26 cellular contexts compared by ENCODE assay signal in genomic region chr4:138658518-138658917, GRCh38.
"Had no signal": no experiment of that assay in that cellular context is flagged by ENCODE, and none has a peak within 500 bp of the region (broad histone marks: within the 10 kb centered on the region; RNA-seq: fewer than 3 reads in every experiment).

No MANE protein-coding gene starts in this region.

- H3K27ac Mint-ChIP-seq: activated CD4-positive, alpha-beta memory T cell treated with anti-CD3 and anti-CD28 coated beads for 36 hours; activated naive CD8-positive, alpha-beta T cell treated with anti-CD3 and anti-CD28 coated beads for 36 hours; immature natural killer cell; nephron progenitor cell; T-helper 17 cell had no signal

- H3K36me3 ChIP-seq: left lung, thoracic aorta, upper lobe of left lung had no signal

- H3K4me3 Mint-ChIP-seq: activated CD4-positive, alpha-beta memory T cell treated with anti-CD3 and anti-CD28 coated beads for 36 hours; activated naive CD8-positive, alpha-beta T cell treated with anti-CD3 and anti-CD28 coated beads for 36 hours; immature natural killer cell; T-helper 17 cell had no signal

- H3K36me3 Mint-ChIP-seq: activated CD4-positive, alpha-beta memory T cell treated with anti-CD3 and anti-CD28 coated beads for 36 hours; activated naive CD8-positive, alpha-beta T cell treated with anti-CD3 and anti-CD28 coated beads for 36 hours; immature natural killer cell had no signal

- H3K27me3 Mint-ChIP-seq: activated CD4-positive, alpha-beta memory T cell treated with anti-CD3 and anti-CD28 coated beads for 36 hours; T-helper 17 cell had no signal

- DNase-seq: activated CD4-positive, alpha-beta memory T cell treated with anti-CD3 and anti-CD28 coated beads for 36 hours; activated CD4-positive, alpha-beta T cell treated with anti-CD3 and anti-CD28 coated beads for 48 hours; activated CD4-positive, CD25-positive, alpha-beta regulatory T cell; activated naive CD4-positive, alpha-beta T cell treated with Interleukin-2 at 50 U/mL for 16 hours; activated naive CD8-positive, alpha-beta T cell treated with anti-CD3 and anti-CD28 coated beads for 36 hours; activated T-cell treated with anti-CD3 and anti-CD28 coated beads, Interleukin-2, amount 50 U/mL, for 48 hours; central memory CD4-positive, alpha-beta T cell; dermis blood vessel endothelial cell; effector memory CD4-positive, alpha-beta T cell; hippocampal formation; immature natural killer cell; left lung; nephron progenitor cell; stimulated activated CD4-positive, alpha-beta T cell treated with anti-CD3 and anti-CD28 coated beads, Interleukin-15, amount 100 ng/mL, for 24 hours; stimulated activated CD4-positive, alpha-beta T cell treated with anti-CD3 and anti-CD28 coated beads, Interleukin-2, amount 100 ng/mL, for 48 hours; stimulated activated naive CD4-positive, alpha-beta T cell treated with Interleukin-2 at 50 U/mL for 16 hours; T-helper 17 cell; upper lobe of left lung had no signal

- H3K4me1 ChIP-seq: left lung, upper lobe of left lung had no signal

- H3K27me3 ChIP-seq: left lung, upper lobe of left lung had no signal

- ATAC-seq: esophagus mucosa, left lung, sciatic nerve, T-helper 17 cell had no signal

- H3K9me3 ChIP-seq: left lung, thoracic aorta, upper lobe of left lung had no signal

- H3K4me1 Mint-ChIP-seq: activated naive CD8-positive, alpha-beta T cell treated with anti-CD3 and anti-CD28 coated beads for 36 hours; immature natural killer cell had no signal

- H3K9me3 Mint-ChIP-seq: activated CD4-positive, alpha-beta memory T cell treated with anti-CD3 and anti-CD28 coated beads for 36 hours; activated naive CD8-positive, alpha-beta T cell treated with anti-CD3 and anti-CD28 coated beads for 36 hours; nephron progenitor cell had no signal

- H3K27ac ChIP-seq: left lung, thoracic aorta, upper lobe of left lung had no signal

- H3K4me3 ChIP-seq: left lung, lung, smooth muscle cell, thoracic aorta, upper lobe of left lung had no signal

- FAIRE-seq: astrocyte, endothelial cell of umbilical vein, frontal cortex had no signal
